11 cellular contexts compared by ENCODE assay signal in genomic region chr1:223739366-223740057, GRCh38. TPM values are rescaled to one million over a fixed set of nuclear protein-coding genes. Genes with fewer than 3 reads are reported as not detected.
DNase-seq lines count a peak whose midpoint lies in the region; TF ChIP-seq lines count a peak whose summit lies in the region.
"Had no signal": no experiment of that assay in that cellular context is flagged by ENCODE, and none has a peak within 500 bp of the region (broad histone marks: within the 10 kb centered on the region; RNA-seq: fewer than 3 reads in every experiment).

No MANE protein-coding gene starts in this region.

- peak overlapping the region; percentile 76; the same call in 1 of the 2 replicates for H3K27ac ChIP-seq in SK-N-MC
- no peak overlapping the region for H3K27ac ChIP-seq in effector memory CD4-positive, alpha-beta T cell (ENCODE audit: insufficient read depth, low read length, poor library complexity, severe bottlenecking)

- peak; percentile 52 for DNase-seq in SK-N-MC (ENCODE audit: low read depth, low spot score)
- peak; percentile 60 for DNase-seq in epithelial cell of esophagus (ENCODE audit: low read depth)
- peak; percentile 40 for DNase-seq in myocyte (ENCODE audit: low read depth)
- no peak for DNase-seq in type B pancreatic cell (ENCODE audit: extremely low spot score, unreplicated experiment)
- no peak for DNase-seq in effector memory CD4-positive, alpha-beta T cell
- no peak for DNase-seq in hypothalamus (lab: John Stamatoyannopoulos, UW)
- DNase-seq in mesenteric fat pad (ENCODE audit: low spot score) = no peak
- DNase-seq in MV-4-11 (lab: John Stamatoyannopoulos, UW) = no peak
- DNase-seq: DMS 273 treated with DMSO at 0.1 percent for 48 hours, right cardiac atrium had no signal

- peak overlapping the region; percentile 38 for H3K4me3 ChIP-seq in SK-N-MC
- no peak overlapping the region for H3K4me3 ChIP-seq in epithelial cell of esophagus (ENCODE audit: low read length)
- H3K4me3 ChIP-seq in effector memory CD4-positive, alpha-beta T cell (ENCODE audit: insufficient read depth, low read depth, low read length, poor library complexity, severe bottlenecking) = no peak overlapping the region

- H3K27ac Mint-ChIP-seq in type B pancreatic cell = peak overlapping the region; percentile 93
- H3K27ac Mint-ChIP-seq: WTC11 had no signal

- H3K9ac ChIP-seq in SK-N-MC (ENCODE audit: insufficient read length) = no peak overlapping the region

- H3K9me3 ChIP-seq in SK-N-MC (ENCODE audit: low read depth, low read length) = no peaks in the 10 kb centered on the region
- H3K9me3 ChIP-seq in effector memory CD4-positive, alpha-beta T cell (ENCODE audit: control insufficient read depth, low read length) = no peaks in the 10 kb centered on the region

- no peak overlapping the region for H3K4me3 Mint-ChIP-seq in type B pancreatic cell
- H3K4me3 Mint-ChIP-seq: WTC11 had no signal

- H3K36me3 Mint-ChIP-seq in type B pancreatic cell = peaks cover 15% of the 10 kb centered on the region
- H3K36me3 Mint-ChIP-seq: WTC11 had no signal

- H3K27me3 ChIP-seq in effector memory CD4-positive, alpha-beta T cell (replicated peaks; ENCODE audit: control insufficient read depth, insufficient read depth, low read length, poor library complexity, severe bottlenecking) = no peaks in the 10 kb centered on the region

- no peaks in the 10 kb centered on the region for H3K4me1 ChIP-seq in effector memory CD4-positive, alpha-beta T cell (ENCODE audit: control insufficient read depth, insufficient read depth, low read length, poor library complexity, severe bottlenecking)

- TF ChIP-seq CTCF in epithelial cell of esophagus (IDR thresholded peaks at IDR 0.05; ENCODE audit: insufficient read depth, low read depth, low read length, missing control alignments) (no peak), type B pancreatic cell (conservative IDR thresholded peaks at IDR 0.05) (no peak)

- H3K36me3 ChIP-seq in SK-N-MC (ENCODE audit: insufficient read depth, low read length) = no peaks in the 10 kb centered on the region
- H3K36me3 ChIP-seq in effector memory CD4-positive, alpha-beta T cell (ENCODE audit: control insufficient read depth, insufficient read depth, low read length) = peaks cover 39% of the 10 kb centered on the region

- H3K9me3 Mint-ChIP-seq in type B pancreatic cell = no peaks in the 10 kb centered on the region
- H3K9me3 Mint-ChIP-seq: WTC11 had no signal

- H3K4me1 Mint-ChIP-seq in type B pancreatic cell (ENCODE audit: unreplicated experiment) = peaks cover 14% of the 10 kb centered on the region

- H3K27me3 Mint-ChIP-seq in type B pancreatic cell = no peaks in the 10 kb centered on the region

RNA-seq across cellular contexts. Expression of gene CAPN2, which starts 27.2 kb away (rescaled TPM):
- total RNA-seq in myocyte = 199 and 234 TPM in 2 replicates
- polyA plus RNA-seq in myocyte (2012) = 267 TPM
- 111 and 120 TPM in 2 replicates for total RNA-seq in type B pancreatic cell (ENCODE audit: low replicate concordance)
- total RNA-seq in mesenteric fat pad = 190 TPM

Comparison
In these comparisons a context has a peak if more than half of its experiments do, and no peak if none do; other contexts are left out.
1. DNase-seq: peak in SK-N-MC (single experiment), epithelial cell of esophagus (single experiment) and myocyte (single experiment); none in type B pancreatic cell (single experiment), effector memory CD4-positive, alpha-beta T cell (0 of 3), hypothalamus (0 of 51), mesenteric fat pad (single experiment) and MV-4-11 (single experiment).